38 cellular contexts compared by ENCODE assay signal in genomic region chr3:11037966-11038365, GRCh38. TPM values are rescaled to one million over a fixed set of nuclear protein-coding genes. Genes with fewer than 3 reads are reported as not detected.
"Had no signal": no experiment of that assay in that cellular context is flagged by ENCODE, and none has a peak within 500 bp of the region (broad histone marks: within the 10 kb centered on the region; RNA-seq: fewer than 3 reads in every experiment).

No MANE protein-coding gene starts in this region.

- H3K36me3 Mint-ChIP-seq: activated CD8-positive, alpha-beta memory T cell treated with anti-CD3 and anti-CD28 coated beads, Interleukin-2, amount 10 ng/mL, durations not matched to agents 7 days and 5 days; activated naive CD4-positive, alpha-beta T cell treated with anti-CD3 and anti-CD28 coated beads, Interleukin-2, amount 50 U/mL, for 24 hours; activated naive CD8-positive, alpha-beta T cell treated with anti-CD3 and anti-CD28 coated beads, Interleukin-2, amount 10 ng/mL, durations not matched to agents 7 days and 5 days; T-cell had no signal

- DNase-seq: activated CD4-positive, alpha-beta memory T cell treated with anti-CD3 and anti-CD28 coated beads, Interleukin-2, amount 10 ng/mL, durations not matched to agents 7 days and 5 days; activated CD4-positive, alpha-beta T cell treated with anti-CD3 and anti-CD28 coated beads for 1 hour; activated CD4-positive, alpha-beta T cell treated with anti-CD3 and anti-CD28 coated beads for 48 hours; activated CD4-positive, CD25-positive, alpha-beta regulatory T cell; activated CD8-positive, alpha-beta memory T cell treated with anti-CD3 and anti-CD28 coated beads for 24 hours; activated CD8-positive, alpha-beta memory T cell treated with anti-CD3 and anti-CD28 coated beads, Interleukin-2, amount 10 ng/mL, durations not matched to agents 7 days and 5 days; activated CD8-positive, alpha-beta memory T cell treated with anti-CD3 and anti-CD28 coated beads, Interleukin-2, amount 50 U/mL, for 48 hours; activated gamma-delta T cell; activated naive CD4-positive, alpha-beta T cell treated with Interleukin-2 at 50 U/mL for 16 hours; activated naive CD8-positive, alpha-beta T cell treated with anti-CD3 and anti-CD28 coated beads, Interleukin-2, amount 10 ng/mL, durations not matched to agents 7 days and 5 days; activated T-cell treated with anti-CD3 and anti-CD28 coated beads, Interleukin-2, amount 50 U/mL, for 72 hours; Kasumi-1; KG1; MG63; NCI-H1048; NCI-H1436; NCI-H1694; NCI-H1930; NCI-H226; NCI-H446 treated with DMSO at 0.1 percent for 48 hours; NCI-H524; NCI-H69; NK-92 treated with Interleukin-12 subunit alpha and Interleukin-12 subunit beta, amount 100 ng/mL, for 24 hours; PC-9; SIG-M5; T-cell; T1000; WERI-Rb-1 had no signal

- H3K4me1 Mint-ChIP-seq: activated CD4-positive, alpha-beta memory T cell treated with anti-CD3 and anti-CD28 coated beads, Interleukin-2, amount 10 ng/mL, durations not matched to agents 7 days and 5 days; activated CD8-positive, alpha-beta memory T cell treated with anti-CD3 and anti-CD28 coated beads, Interleukin-2, amount 10 ng/mL, durations not matched to agents 7 days and 5 days; activated naive CD4-positive, alpha-beta T cell treated with anti-CD3 and anti-CD28 coated beads, Interleukin-2, amount 50 U/mL, for 24 hours; activated naive CD8-positive, alpha-beta T cell treated with anti-CD3 and anti-CD28 coated beads, Interleukin-2, amount 10 ng/mL, durations not matched to agents 7 days and 5 days; T-cell had no signal

- ATAC-seq: activated CD8-positive, alpha-beta memory T cell treated with anti-CD3 and anti-CD28 coated beads, Interleukin-2, amount 10 ng/mL, durations not matched to agents 7 days and 5 days; activated T-cell treated with anti-CD3 and anti-CD28 coated beads, Interleukin-2, amount 50 U/mL, for 72 hours; activated T-helper 17 cell treated with anti-CD3 and anti-CD28 coated beads, Interleukin-2, amount 50 U/mL, for 72 hours; Right ventricle myocardium inferior; SK-N-SH treated with all-trans-retinoic acid at 6 μM for 48 hours; T-cell had no signal

- H3K27ac Mint-ChIP-seq: activated CD4-positive, alpha-beta memory T cell treated with anti-CD3 and anti-CD28 coated beads, Interleukin-2, amount 10 ng/mL, durations not matched to agents 7 days and 5 days; activated CD8-positive, alpha-beta memory T cell treated with anti-CD3 and anti-CD28 coated beads, Interleukin-2, amount 10 ng/mL, durations not matched to agents 7 days and 5 days; activated naive CD4-positive, alpha-beta T cell treated with anti-CD3 and anti-CD28 coated beads, Interleukin-2, amount 50 U/mL, for 24 hours; activated naive CD8-positive, alpha-beta T cell treated with anti-CD3 and anti-CD28 coated beads, Interleukin-2, amount 10 ng/mL, durations not matched to agents 7 days and 5 days; activated T-cell treated with anti-CD3 and anti-CD28 coated beads, Interleukin-2, amount 50 U/mL, for 72 hours; activated T-helper 17 cell treated with anti-CD3 and anti-CD28 coated beads, Interleukin-2, amount 50 U/mL, for 72 hours; T-cell had no signal

- H3K27ac ChIP-seq: ascending aorta, cardiac muscle cell, PC-9, RWPE1, WERI-Rb-1 had no signal

- H3K9me3 Mint-ChIP-seq: activated CD4-positive, alpha-beta memory T cell treated with anti-CD3 and anti-CD28 coated beads, Interleukin-2, amount 10 ng/mL, durations not matched to agents 7 days and 5 days; activated naive CD4-positive, alpha-beta T cell treated with anti-CD3 and anti-CD28 coated beads, Interleukin-2, amount 50 U/mL, for 24 hours; activated naive CD8-positive, alpha-beta T cell treated with anti-CD3 and anti-CD28 coated beads, Interleukin-2, amount 10 ng/mL, durations not matched to agents 7 days and 5 days; activated T-cell treated with anti-CD3 and anti-CD28 coated beads, Interleukin-2, amount 50 U/mL, for 72 hours; activated T-helper 17 cell treated with anti-CD3 and anti-CD28 coated beads, Interleukin-2, amount 50 U/mL, for 72 hours; T-cell had no signal

- H3K4me3 Mint-ChIP-seq: activated CD4-positive, alpha-beta memory T cell treated with anti-CD3 and anti-CD28 coated beads, Interleukin-2, amount 10 ng/mL, durations not matched to agents 7 days and 5 days; activated CD8-positive, alpha-beta memory T cell treated with anti-CD3 and anti-CD28 coated beads, Interleukin-2, amount 10 ng/mL, durations not matched to agents 7 days and 5 days; activated naive CD4-positive, alpha-beta T cell treated with anti-CD3 and anti-CD28 coated beads, Interleukin-2, amount 50 U/mL, for 24 hours; activated naive CD8-positive, alpha-beta T cell treated with anti-CD3 and anti-CD28 coated beads, Interleukin-2, amount 10 ng/mL, durations not matched to agents 7 days and 5 days; activated T-cell treated with anti-CD3 and anti-CD28 coated beads, Interleukin-2, amount 50 U/mL, for 72 hours; activated T-helper 17 cell treated with anti-CD3 and anti-CD28 coated beads, Interleukin-2, amount 50 U/mL, for 72 hours; T-cell had no signal

RNA-seq across cellular contexts. Expression of gene SLC6A1, which starts 45.4 kb away (rescaled TPM):
- total RNA-seq: activated CD4-positive, alpha-beta memory T cell treated with anti-CD3 and anti-CD28 coated beads, Interleukin-2, amount 10 ng/mL, durations not matched to agents 7 days and 5 days; activated CD8-positive, alpha-beta memory T cell treated with anti-CD3 and anti-CD28 coated beads, Interleukin-2, amount 10 ng/mL, durations not matched to agents 7 days and 5 days; activated naive CD8-positive, alpha-beta T cell treated with anti-CD3 and anti-CD28 coated beads, Interleukin-2, amount 10 ng/mL, durations not matched to agents 7 days and 5 days; activated T-cell treated with anti-CD3 and anti-CD28 coated beads, Interleukin-2, amount 50 U/mL, for 72 hours; activated T-helper 17 cell treated with anti-CD3 and anti-CD28 coated beads, Interleukin-2, amount 50 U/mL, for 72 hours; cardiac muscle cell; OCI-LY7; PC-9; SK-MEL-5; T-helper 2 cell treated with Interferon-gamma antibody and Interleukin-4, amounts not matched to agents 100 ng/mL and 5 ng/mL, for 36 hours had no signal
